Comparison of ENCODE assay signal across 9 cellular contexts in genomic region chr19:53365899-53366493, GRCh38. TPM values are rescaled to one million over a fixed set of nuclear protein-coding genes. Genes with fewer than 3 reads are reported as not detected.
DNase-seq lines count a peak whose midpoint lies in the region; ATAC-seq, FAIRE-seq and TF ChIP-seq lines count a peak whose summit lies in the region.
"Had no signal": no experiment of that assay in that cellular context is flagged by ENCODE, and none has a peak within 500 bp of the region (broad histone marks: within the 10 kb centered on the region; RNA-seq: fewer than 3 reads in every experiment).

No MANE protein-coding gene starts in this region.

- H3K27ac Mint-ChIP-seq in astrocyte (ENCODE audit: unreplicated experiment): peak overlapping the region; percentile 75

- peaks cover 2% of the 10 kb centered on the region for H3K9me3 Mint-ChIP-seq in astrocyte (ENCODE audit: unreplicated experiment)

- H3K4me1 Mint-ChIP-seq in astrocyte (ENCODE audit: low read depth, unreplicated experiment): no peaks in the 10 kb centered on the region

- H3K4me2 ChIP-seq in astrocyte (ENCODE audit: low read length): peak overlapping the region; percentile 96

- peak; percentile 26 for ATAC-seq in HG02623 (IDR thresholded peaks at IDR 0.05; ENCODE audit: unreplicated experiment)

- H3K4me3 Mint-ChIP-seq in astrocyte (ENCODE audit: unreplicated experiment): peak overlapping the region; percentile 96

- DNase-seq in DMS53 (lab: John Stamatoyannopoulos, UW): peak; percentile 75
- no peak for DNase-seq in DMS53 treated with DMSO at 0.1 percent for 48 hours (lab: John Stamatoyannopoulos, UW; ENCODE audit: unreplicated experiment)
- DNase-seq in NOMO-1 treated with dmso at 0.1 percent for 144 hours (lab: John Stamatoyannopoulos, UW; ENCODE audit: unreplicated experiment): peak; percentile 38
- DNase-seq in astrocyte (ENCODE audit: low read depth): peak; percentile 0
- DNase-seq in islet precursor cell: peak; percentile 59
- DNase-seq in stimulated activated CD4-positive, alpha-beta T cell treated with anti-CD3 and anti-CD28 coated beads, Interleukin-2, amount 100 ng/mL, for 48 hours: peak; percentile 22 to 36
- DNase-seq in foreskin melanocyte: no peak

- no peak overlapping the region for H3K27ac ChIP-seq in astrocyte (ENCODE audit: low read depth, low read length)

- H3K9ac ChIP-seq in astrocyte (ENCODE audit: low read length): peak overlapping the region; percentile 76

- H3K36me3 ChIP-seq in astrocyte (ENCODE audit: insufficient read depth, low read length): no peaks in the 10 kb centered on the region

- H3K79me2 ChIP-seq in astrocyte (ENCODE audit: insufficient read depth, low read length): no peaks in the 10 kb centered on the region

- H2AFZ ChIP-seq in astrocyte (ENCODE audit: low read depth, low read length): peak overlapping the region; percentile 98

- no peaks in the 10 kb centered on the region for H4K20me1 ChIP-seq in astrocyte (ENCODE audit: insufficient read depth, low read length)

- no peaks in the 10 kb centered on the region for H3K9me3 ChIP-seq in astrocyte (ENCODE audit: insufficient read depth, low read depth, low read length)

- no peak for FAIRE-seq in astrocyte (lab: Jason Lieb, UNC)
- FAIRE-seq: A204.1 had no signal

- H3K36me3 Mint-ChIP-seq in astrocyte (ENCODE audit: low read depth, unreplicated experiment): peaks cover 3% of the 10 kb centered on the region

- H3K4me3 ChIP-seq in astrocyte (ENCODE audit: insufficient read depth, low read depth, low read length): peak overlapping the region; percentile 64

- no peaks in the 10 kb centered on the region for H3K27me3 ChIP-seq in astrocyte (ENCODE audit: insufficient read depth, low read length)

- TF ChIP-seq CTCF in astrocyte (IDR thresholded peaks at IDR 0.05; ENCODE audit: insufficient read depth, low read depth, low read length): no peak

- H3K27me3 Mint-ChIP-seq in astrocyte (ENCODE audit: low read depth, unreplicated experiment): no peaks in the 10 kb centered on the region

- no peaks in the 10 kb centered on the region for H3K4me1 ChIP-seq in astrocyte (ENCODE audit: insufficient read depth, low read length)

RNA-seq across cellular contexts. Expression of gene ZNF525, which starts 0.5 kb away (rescaled TPM):
- 5.4 and 7.1 TPM in 2 replicates for total RNA-seq in astrocyte

RNA-seq across cellular contexts. Expression of gene ZNF765, which starts 29.0 kb away (rescaled TPM):
- 7.5 and 8.9 TPM in 2 replicates for total RNA-seq in astrocyte

RNA-seq across cellular contexts. Expression of gene ZNF845, which starts 32.4 kb away (rescaled TPM):
- total RNA-seq in astrocyte: 5.3 and 6.3 TPM in 2 replicates

Comparison
In these comparisons a context has a peak if more than half of its experiments do, and no peak if none do; other contexts are left out.
1. DNase-seq: peak in DMS53 (single experiment), NOMO-1 treated with dmso at 0.1 percent for 144 hours (single experiment), astrocyte (single experiment), islet precursor cell (single experiment) and stimulated activated CD4-positive, alpha-beta T cell treated with anti-CD3 and anti-CD28 coated beads, Interleukin-2, amount 100 ng/mL, for 48 hours (2 of 2); none in DMS53 treated with DMSO at 0.1 percent for 48 hours (single experiment) and foreskin melanocyte (single experiment).